In the genomic region with DNA sequence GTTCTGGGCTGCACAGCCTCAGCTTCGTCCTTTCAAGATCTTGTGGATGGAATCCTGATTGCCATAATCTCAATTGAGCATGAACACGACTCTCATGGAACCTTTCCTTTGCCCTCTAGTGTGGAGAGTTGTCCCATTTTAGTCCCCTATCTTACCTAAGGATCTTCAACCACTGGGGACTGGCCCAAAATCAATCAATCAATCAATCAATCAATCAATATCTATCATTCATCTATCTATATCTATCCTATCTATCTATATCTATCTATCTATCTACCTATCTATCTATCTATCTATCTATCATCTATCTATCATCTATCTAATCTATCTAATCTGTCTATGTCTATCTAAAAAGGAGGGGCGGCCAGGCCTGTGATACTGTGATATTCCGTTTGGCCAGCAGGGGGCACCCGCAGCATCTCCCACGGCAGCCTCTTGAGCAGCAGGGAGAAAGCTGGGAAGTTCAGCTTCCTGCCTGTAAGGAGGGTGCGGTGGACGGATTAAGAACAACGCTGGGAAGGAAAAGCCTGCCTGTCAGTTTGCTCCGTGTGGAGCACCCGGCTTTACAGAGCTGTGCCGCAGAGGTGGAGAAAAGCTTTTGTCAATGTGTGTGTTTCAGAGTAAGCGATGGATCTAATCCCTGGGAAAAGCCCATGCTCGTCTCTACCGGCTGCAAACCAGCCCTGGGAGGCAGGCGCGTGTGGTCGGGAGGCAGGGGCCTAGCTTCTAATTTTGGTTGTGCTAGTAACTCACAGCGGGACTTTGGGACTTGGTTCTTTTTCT, we compare ENCODE assay signal across 8 cellular contexts.
DNase-seq lines count a peak whose midpoint lies in the region; ATAC-seq, FAIRE-seq and TF ChIP-seq lines count a peak whose summit lies in the region.

No MANE protein-coding gene starts in this region.

- H2AFZ ChIP-seq in MM.1S (ENCODE audit: low read length): peak overlapping the region; percentile 88

- H3F3A ChIP-seq in MM.1S (ENCODE audit: insufficient read depth, low read length): no peaks in the 10 kb centered on the region

- peak; percentile 42 for DNase-seq in GDM1 (lab: John Stamatoyannopoulos, UW)
- DNase-seq in H54 (ENCODE audit: insufficient read length, low spot score): peak; percentile 79
- peak; percentile 27 for DNase-seq in MM.1S
- peak; percentile 20 to 62 (median 30) for DNase-seq in T-helper 1 cell
- DNase-seq in anterior cingulate cortex (lab: John Stamatoyannopoulos, UW): peak in 57 of 58 donors; percentile 24 to 88 (median 68)
- DNase-seq in right cardiac atrium: peak; percentile 82 to 92 (median 91)
- DNase-seq in aorta: peak; percentile 88 to 94

- no peaks in the 10 kb centered on the region for H4K20me1 ChIP-seq in MM.1S (ENCODE audit: insufficient read depth, low read length)

- ATAC-seq in right cardiac atrium (peak; percentile 89 to 90), aorta (ENCODE audit: low FRiP score) (peak; percentile 92)

- no peaks in the 10 kb centered on the region for H3K36me3 ChIP-seq in MM.1S (replicated peaks; ENCODE audit: insufficient read depth, low read length)
- no peaks in the 10 kb centered on the region for H3K36me3 ChIP-seq in rectal smooth muscle tissue (ENCODE audit: control insufficient read depth, insufficient read depth, low read length)
- no peaks in the 10 kb centered on the region for H3K36me3 ChIP-seq in aorta (ENCODE audit: control insufficient read depth in 1 of 2, insufficient read depth in 2 of 2, low read length in 1 of 2)

- H3K9me3 ChIP-seq in MM.1S (replicated peaks; ENCODE audit: insufficient read depth, low read length) (no peaks in the 10 kb centered on the region), right cardiac atrium (ENCODE audit: control insufficient read depth, low read length) (no peaks in the 10 kb centered on the region), aorta (ENCODE audit: control insufficient read depth, low read length) (no peaks in the 10 kb centered on the region)

- H3K79me2 ChIP-seq in MM.1S (ENCODE audit: low read length): no peaks in the 10 kb centered on the region

- peak overlapping the region; percentile 88 for H3K4me2 ChIP-seq in MM.1S (ENCODE audit: low read depth, low read length)

- H3K4me3 ChIP-seq in MM.1S (ENCODE audit: low read length) (peak overlapping the region; percentile 44; the same call in 1 of the 2 replicates), right cardiac atrium (ENCODE audit: low read length) (peak overlapping the region; percentile 5), rectal smooth muscle tissue (ENCODE audit: low read length) (peak overlapping the region; percentile 1), aorta (ENCODE audit: low read length in 2 of 2) (peak overlapping the region in 1 of 2 donors; percentile 33)

- H3K27me3 ChIP-seq in MM.1S (replicated peaks; ENCODE audit: insufficient read depth, low read length): no peaks in the 10 kb centered on the region
- H3K27me3 ChIP-seq in right cardiac atrium (ENCODE audit: control insufficient read depth, insufficient read depth): no peaks in the 10 kb centered on the region
- H3K27me3 ChIP-seq in rectal smooth muscle tissue (ENCODE audit: control insufficient read depth, insufficient read depth, low read length): peaks cover 3% of the 10 kb centered on the region
- no peaks in the 10 kb centered on the region for H3K27me3 ChIP-seq in aorta (ENCODE audit: control insufficient read depth in 1 of 2, insufficient read depth in 2 of 2, low read length in 1 of 2)

- intact Hi-C loops in right cardiac atrium (cut with DNase I): loop anchor here in 1 of 4 donors (10.0 kb wide), 1 partner anchor 262 kb away; no protein-coding TSS in a partner anchor
- intact Hi-C loops in aorta (cut with DNase I): loop anchor here (5.0 to 10.0 kb wide), 2 partner anchors 218 to 260 kb away; no protein-coding TSS in a partner anchor

- no peak for FAIRE-seq in H54 (lab: Jason Lieb, UNC)

- H3K27ac ChIP-seq in MM.1S (ENCODE audit: low read length): no peak overlapping the region
- H3K27ac ChIP-seq in right cardiac atrium (ENCODE audit: low read length): peak overlapping the region; percentile 37
- peak overlapping the region; percentile 53 for H3K27ac ChIP-seq in rectal smooth muscle tissue (ENCODE audit: low read depth, low read length)
- H3K27ac ChIP-seq in aorta (ENCODE audit: low read depth in 1 of 2, low read length in 2 of 2): peak overlapping the region in 1 of 2 donors; percentile 82

- TF ChIP-seq POLR2A in H54 (IDR thresholded peaks at IDR 0.05; ENCODE audit: low read depth, low read length): no peak

- H3K9me2 ChIP-seq in MM.1S (replicated peaks; ENCODE audit: insufficient read depth, low read length): no peaks in the 10 kb centered on the region

- WGBS in right cardiac atrium: 8% methylated on average over 19 of the region's 19 CpGs
- 5 to 7% methylated on average over 19 of the region's 19 CpGs for WGBS in aorta, 2 donors

- H3K4me1 ChIP-seq in MM.1S (ENCODE audit: low read length): no peaks in the 10 kb centered on the region
- no peaks in the 10 kb centered on the region for H3K4me1 ChIP-seq in right cardiac atrium (ENCODE audit: control insufficient read depth, insufficient read depth, low read length)
- no peaks in the 10 kb centered on the region for H3K4me1 ChIP-seq in rectal smooth muscle tissue (ENCODE audit: control insufficient read depth, insufficient read depth, low read length)
- H3K4me1 ChIP-seq in aorta (ENCODE audit: control insufficient read depth in 1 of 2, insufficient read depth in 2 of 2, low read length in 2 of 2): no peaks in the 10 kb centered on the region

- peak overlapping the region; percentile 5; the same call in 1 of the 2 replicates for H3K9ac ChIP-seq in MM.1S (ENCODE audit: low read length)
- no peak overlapping the region for H3K9ac ChIP-seq in rectal smooth muscle tissue (ENCODE audit: low read length)

- peak; percentile 85 for TF ChIP-seq CTCF in MM.1S (IDR thresholded peaks at IDR 0.05; ENCODE audit: low read length)

Comparison
In these comparisons a context has a peak if more than half of its experiments do, and no peak if none do; other contexts are left out.
1. DNase-seq: peak in every context shown above with its lines; median percentile 91 in right cardiac atrium; 91 in aorta; 79 in H54; 68 in anterior cingulate cortex; 42 in GDM1; 30 in T-helper 1 cell; 27 in MM.1S.